19 cellular contexts compared by ENCODE assay signal in the genomic region with DNA sequence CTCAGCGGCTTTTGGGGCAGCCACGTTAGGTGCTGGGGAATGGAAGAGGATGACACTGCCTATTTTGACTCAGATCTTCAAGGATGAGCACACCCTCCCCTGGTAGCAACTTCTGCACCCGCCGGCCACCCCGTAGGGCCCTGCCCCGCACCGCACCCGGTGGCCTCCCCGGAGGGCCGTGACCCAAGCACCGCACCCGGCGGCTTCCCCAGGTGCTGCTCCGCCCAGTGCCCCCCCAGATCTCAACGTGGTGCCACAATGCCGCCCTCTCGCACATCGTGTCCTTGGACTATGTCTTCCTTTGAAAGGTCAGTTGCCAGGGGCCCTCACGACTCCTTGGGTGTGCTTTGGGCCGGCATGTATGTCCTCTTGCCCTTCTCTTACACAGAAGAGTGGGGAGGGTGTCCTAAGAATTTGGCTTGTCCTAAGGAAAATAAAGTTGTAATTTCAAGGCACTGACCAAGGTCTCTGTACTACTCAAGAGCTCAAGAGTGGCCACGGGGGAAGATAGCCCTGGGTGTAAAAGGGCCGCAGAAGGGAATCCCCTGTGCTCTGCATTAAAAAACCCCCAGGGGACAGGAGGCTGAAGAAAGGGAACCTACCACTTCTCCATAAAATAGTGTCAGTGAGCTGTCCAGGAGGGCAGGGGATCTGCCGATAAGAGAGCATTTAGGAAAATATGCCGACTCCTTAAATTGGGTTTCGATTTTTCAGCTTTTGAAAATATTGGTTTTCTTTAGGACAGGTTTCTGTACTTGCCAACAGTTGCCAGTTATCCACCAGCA. TPM values are rescaled to one million over a fixed set of nuclear protein-coding genes. Genes with fewer than 3 reads are reported as not detected.
DNase-seq lines count a peak whose midpoint lies in the region; TF ChIP-seq lines count a peak whose summit lies in the region.
"Had no signal": no experiment of that assay in that cellular context is flagged by ENCODE, and none has a peak within 500 bp of the region (broad histone marks: within the 10 kb centered on the region; RNA-seq: fewer than 3 reads in every experiment).

No MANE protein-coding gene starts in this region.

- H3K27ac Mint-ChIP-seq in T-helper 2 cell treated with Interferon-gamma antibody and Interleukin-4, amounts not matched to agents 5 μg/mL and 100 μg/mL, for 36 hours: no peak overlapping the region
- no peak overlapping the region for H3K27ac Mint-ChIP-seq in osteocyte (ENCODE audit: unreplicated experiment)

- POLR2A ChIA-PET in PC-9 (lab: Charles Lee; ENCODE audit: unreplicated experiment): interaction anchor here (0.6 kb wide), 1 partner anchor 176 kb away, joined by 3 read pairs; no protein-coding TSS in a partner anchor

- peak overlapping the region; percentile 79; the same call in 1 of the 2 replicates for H3K4me2 ChIP-seq in PC-9

- peaks cover 7% of the 10 kb centered on the region for H3K36me3 Mint-ChIP-seq in T-helper 2 cell treated with Interferon-gamma antibody and Interleukin-4, amounts not matched to agents 5 μg/mL and 100 μg/mL, for 36 hours (ENCODE audit: low read depth)
- no peaks in the 10 kb centered on the region for H3K36me3 Mint-ChIP-seq in osteocyte (ENCODE audit: unreplicated experiment)
- H3K36me3 Mint-ChIP-seq: naive thymus-derived CD8-positive, alpha-beta T cell had no signal

- H3K36me3 ChIP-seq in PC-9 (ENCODE audit: low read depth) (peaks cover 13% of the 10 kb centered on the region; the same call in 1 of the 2 replicates), esophagus muscularis mucosa (no peaks in the 10 kb centered on the region)
- H3K36me3 ChIP-seq: gastrocnemius medialis, uterus had no signal

- peaks cover 17% of the 10 kb centered on the region for H3K4me1 Mint-ChIP-seq in T-helper 2 cell treated with Interferon-gamma antibody and Interleukin-4, amounts not matched to agents 5 μg/mL and 100 μg/mL, for 36 hours (ENCODE audit: low read depth)
- peaks cover 9% of the 10 kb centered on the region for H3K4me1 Mint-ChIP-seq in osteocyte (ENCODE audit: unreplicated experiment)

- H3K9me3 ChIP-seq in PC-9 (ENCODE audit: insufficient read depth, low read depth) (no peaks in the 10 kb centered on the region), esophagus muscularis mucosa (no peaks in the 10 kb centered on the region)
- H3K9me3 ChIP-seq: gastrocnemius medialis, uterus had no signal

- no peaks in the 10 kb centered on the region for H3K9me2 ChIP-seq in PC-9 (ENCODE audit: insufficient read depth)

- intact Hi-C loops in PC-9 (cut with micrococcal nuclease; ENCODE audit: unreplicated experiment): loop anchor here (2.0 kb wide), 1 partner anchor 587 kb away; a partner anchor contains a TSS
- intact Hi-C loops in esophagus muscularis mucosa (cut with DNase I): loop anchor here (10.0 kb wide), 3 partner anchors 211 to 601 kb away; a partner anchor contains a TSS

- no peak for TF ChIP-seq EP300 in esophagus muscularis mucosa (IDR thresholded peaks at IDR 0.05)

- H3K27me3 ChIP-seq in PC-9 (ENCODE audit: insufficient read depth, low read depth): peaks cover 28% of the 10 kb centered on the region
- H3K27me3 ChIP-seq in esophagus muscularis mucosa: peaks cover 0 to 5% (median 0%) of the 10 kb centered on the region in 4 donors
- H3K27me3 ChIP-seq: gastrocnemius medialis, uterus had no signal

- DNase-seq in T-helper 2 cell treated with Interferon-gamma antibody and Interleukin-4, amounts not matched to agents 5 μg/mL and 100 μg/mL, for 36 hours (ENCODE audit: low spot score): no peak
- no peak for DNase-seq in T-helper 2 cell
- DNase-seq in PC-9: no peak
- DNase-seq in esophagus muscularis mucosa (ENCODE audit: extremely low spot score): peak; percentile 80
- DNase-seq in osteocyte (ENCODE audit: extremely low spot score, unreplicated experiment): peak; percentile 85
- DNase-seq in kidney glomerular epithelial cell (lab: John Stamatoyannopoulos, UW): no peak
- DNase-seq in AG08395 (ENCODE audit: low spot score): no peak
- DNase-seq in T1000 (lab: John Stamatoyannopoulos, UW): no peak
- DNase-seq: activated CD4-positive, alpha-beta T cell treated with anti-CD3 and anti-CD28 coated beads, Interleukin-2, amount 50 U/mL, for 1 hour; activated gamma-delta T cell; amygdala; effector CD4-positive, alpha-beta T cell; gastrocnemius medialis; KBM-7; mesenchymal stem cell; NCI-H1694 treated with DMSO at 0.1 percent for 48 hours; uterus had no signal

- H3K4me3 Mint-ChIP-seq in T-helper 2 cell treated with Interferon-gamma antibody and Interleukin-4, amounts not matched to agents 5 μg/mL and 100 μg/mL, for 36 hours: peak overlapping the region; percentile 86
- peak overlapping the region; percentile 89 for H3K4me3 Mint-ChIP-seq in osteocyte (ENCODE audit: unreplicated experiment)

- peaks cover 7% of the 10 kb centered on the region for H3K27me3 Mint-ChIP-seq in T-helper 2 cell treated with Interferon-gamma antibody and Interleukin-4, amounts not matched to agents 5 μg/mL and 100 μg/mL, for 36 hours (ENCODE audit: low read depth)
- peaks cover 6% of the 10 kb centered on the region for H3K27me3 Mint-ChIP-seq in osteocyte (ENCODE audit: unreplicated experiment)

- H3K4me3 ChIP-seq in PC-9: no peak overlapping the region
- H3K4me3 ChIP-seq in esophagus muscularis mucosa: no peak overlapping the region
- H3K4me3 ChIP-seq: uterus had no signal

- no TSS peak for BruUV-seq in PC-9 (replicated peaks; lab: Mats Ljungman, UMichigan)

- H3K9me3 Mint-ChIP-seq in T-helper 2 cell treated with Interferon-gamma antibody and Interleukin-4, amounts not matched to agents 5 μg/mL and 100 μg/mL, for 36 hours: no peaks in the 10 kb centered on the region
- H3K9me3 Mint-ChIP-seq in osteocyte (ENCODE audit: unreplicated experiment): no peaks in the 10 kb centered on the region
- H3K9me3 Mint-ChIP-seq: naive thymus-derived CD8-positive, alpha-beta T cell had no signal

- TF ChIP-seq CTCF in PC-9 (conservative IDR thresholded peaks at IDR 0.05) (no peak), esophagus muscularis mucosa (IDR thresholded peaks at IDR 0.05) (no peak), osteocyte (IDR thresholded peaks at IDR 0.05) (no peak)

- H3K79me2 ChIP-seq in PC-9 (ENCODE audit: low read depth): no peaks in the 10 kb centered on the region; the same call in 1 of the 2 replicates

- CTCF ChIA-PET in PC-9 (lab: Charles Lee): no interaction called here

- H3K27ac ChIP-seq in PC-9 (no peak overlapping the region), esophagus muscularis mucosa (replicated peaks in 1 of 4) (no peak overlapping the region)
- H3K27ac ChIP-seq: 22Rv1 had no signal

- no peak for TF ChIP-seq POLR2A in esophagus muscularis mucosa (IDR thresholded peaks at IDR 0.05; ENCODE audit: low read depth)

- 88% methylated on average over 7 of the region's 25 CpGs for WGBS in esophagus muscularis mucosa

- H2AFZ ChIP-seq in PC-9: no peak overlapping the region

- H3K4me1 ChIP-seq in PC-9 (replicated peaks; ENCODE audit: insufficient read depth) (peaks cover 23% of the 10 kb centered on the region), esophagus muscularis mucosa (peaks cover 19 to 25% (median 21%) of the 10 kb centered on the region in 4 donors)

- peaks cover 9% of the 10 kb centered on the region for H3F3A ChIP-seq in PC-9 (ENCODE audit: insufficient read depth, low read depth)

- H4K20me1 ChIP-seq in PC-9 (ENCODE audit: insufficient read depth): no peaks in the 10 kb centered on the region

RNA-seq across cellular contexts. Expression of a gene that starts 1.6 kb away (rescaled TPM):
- total RNA-seq in PC-9 (2021): 21.8 and 21.9 TPM in 2 replicates
- total RNA-seq in esophagus muscularis mucosa: 10 to 100 TPM; 10.0 to 11.8 (median 10.7) TPM
- 11.6 and 12.6 TPM in 2 replicates for total RNA-seq in osteocyte

Comparison
In these comparisons a context has a peak if more than half of its experiments do, and no peak if none do; other contexts are left out.
1. DNase-seq: peak in esophagus muscularis mucosa (single experiment) and osteocyte (single experiment); none in T-helper 2 cell treated with Interferon-gamma antibody and Interleukin-4, amounts not matched to agents 5 μg/mL and 100 μg/mL, for 36 hours (single experiment), T-helper 2 cell (0 of 5), PC-9 (0 of 2), kidney glomerular epithelial cell (single experiment), AG08395 (single experiment) and T1000 (single experiment).